Comparison of ENCODE assay signal across 8 cellular contexts in genomic region chr2:111395350-111396128, GRCh38.
DNase-seq lines count a peak whose midpoint lies in the region; ATAC-seq and TF ChIP-seq lines count a peak whose summit lies in the region.
"Not testable (repeated sequence)": the region's sequence is repeated elsewhere in the genome, so short reads cannot be mapped to it uniquely, and the experiment has no call there.

No MANE protein-coding gene starts in this region.

- peak in 3 of 4 experiments; percentile 76 to 89 (median 84) for ATAC-seq in T-cell (replicated peaks in 1 of 4)
- ATAC-seq in activated CD8-positive, alpha-beta memory T cell treated with anti-CD3 and anti-CD28 coated beads, Interleukin-2, amount 10 ng/mL, durations not matched to agents 7 days and 5 days, result peak; percentile 51
- ATAC-seq in lower lobe of right lung, result peak; percentile 45 to 62
- peak; percentile 96 for ATAC-seq in stimulated activated naive CD8-positive, alpha-beta T cell treated with anti-CD3 and anti-CD28 coated beads, Interleukin-15, Interleukin-2, amounts not matched to agents 100 U/mL and 50 U/mL, for 24 hours

- H3K9me3 Mint-ChIP-seq in T-cell; activated CD8-positive, alpha-beta memory T cell treated with anti-CD3 and anti-CD28 coated beads, Interleukin-2, amount 10 ng/mL, durations not matched to agents 7 days and 5 days (ENCODE audit: low read depth): not testable (repeated sequence)

- POLR2A ChIA-PET in T-cell (lab: Charles Lee), result not testable (repeated sequence)

- H3K27ac Mint-ChIP-seq in T-cell, result peak overlapping the region in 1 of 2 donors; percentile 52
- H3K27ac Mint-ChIP-seq in activated CD8-positive, alpha-beta memory T cell treated with anti-CD3 and anti-CD28 coated beads, Interleukin-2, amount 10 ng/mL, durations not matched to agents 7 days and 5 days, result not testable (repeated sequence)

- not testable (repeated sequence) for H3K36me3 ChIP-seq in lower lobe of right lung

- not testable (repeated sequence) for H3K9me3 ChIP-seq in lower lobe of right lung

- not testable (repeated sequence) for H3K36me3 Mint-ChIP-seq in T-cell; activated CD8-positive, alpha-beta memory T cell treated with anti-CD3 and anti-CD28 coated beads, Interleukin-2, amount 10 ng/mL, durations not matched to agents 7 days and 5 days

- not testable (repeated sequence) for TF ChIP-seq CTCF in lower lobe of right lung (IDR thresholded peaks at IDR 0.05)

- peak; percentile 55 for DNase-seq in Daoy (ENCODE audit: low read depth)
- peak in 25 of 34 experiments; percentile 2 to 56 (median 23) for DNase-seq in T-cell
- DNase-seq in activated CD8-positive, alpha-beta memory T cell treated with anti-CD3 and anti-CD28 coated beads, Interleukin-2, amount 10 ng/mL, durations not matched to agents 7 days and 5 days, result peak; percentile 45
- peak; percentile 27 for DNase-seq in activated naive CD8-positive, alpha-beta T cell treated with anti-CD3 and anti-CD28 coated beads, Interleukin-2, amount 50 U/mL, for 16 hours (ENCODE audit: low read depth, low spot score)
- peak; percentile 2 for DNase-seq in fibroblast of peridontal ligament (ENCODE audit: extremely low read depth)
- not testable (repeated sequence) for DNase-seq in lower lobe of right lung
- DNase-seq in stimulated activated CD4-positive, alpha-beta T cell treated with anti-CD3 and anti-CD28 coated beads, Interleukin-15, amount 100 ng/mL, for 24 hours, result peak; percentile 84
- peak; percentile 85 for DNase-seq in stimulated activated naive CD8-positive, alpha-beta T cell treated with anti-CD3 and anti-CD28 coated beads, Interleukin-15, Interleukin-2, amounts not matched to agents 100 U/mL and 50 U/mL, for 24 hours

- H3K4me3 ChIP-seq in lower lobe of right lung, result not testable (repeated sequence)

- intact Hi-C loops in lower lobe of right lung (cut with DNase I), result not testable (repeated sequence)

- H3K4me3 Mint-ChIP-seq in T-cell; activated CD8-positive, alpha-beta memory T cell treated with anti-CD3 and anti-CD28 coated beads, Interleukin-2, amount 10 ng/mL, durations not matched to agents 7 days and 5 days: not testable (repeated sequence)

- not testable (repeated sequence) for H3K27me3 Mint-ChIP-seq in T-cell; activated CD8-positive, alpha-beta memory T cell treated with anti-CD3 and anti-CD28 coated beads, Interleukin-2, amount 10 ng/mL, durations not matched to agents 7 days and 5 days

- not testable (repeated sequence) for H3K4me1 ChIP-seq in lower lobe of right lung

- CTCF ChIA-PET in T-cell (lab: Charles Lee); activated CD8-positive, alpha-beta memory T cell treated with anti-CD3 and anti-CD28 coated beads, Interleukin-2, amount 10 ng/mL, durations not matched to agents 7 days and 5 days (lab: Charles Lee): not testable (repeated sequence)

- not testable (repeated sequence) for H3K27me3 ChIP-seq in lower lobe of right lung (ENCODE audit: low read depth)

- H3K4me1 Mint-ChIP-seq in T-cell; activated CD8-positive, alpha-beta memory T cell treated with anti-CD3 and anti-CD28 coated beads, Interleukin-2, amount 10 ng/mL, durations not matched to agents 7 days and 5 days: not testable (repeated sequence)

- H3K27ac ChIP-seq in lower lobe of right lung, result not testable (repeated sequence)
